ENCODE assay signal across 8 cellular contexts in the genomic region with DNA sequence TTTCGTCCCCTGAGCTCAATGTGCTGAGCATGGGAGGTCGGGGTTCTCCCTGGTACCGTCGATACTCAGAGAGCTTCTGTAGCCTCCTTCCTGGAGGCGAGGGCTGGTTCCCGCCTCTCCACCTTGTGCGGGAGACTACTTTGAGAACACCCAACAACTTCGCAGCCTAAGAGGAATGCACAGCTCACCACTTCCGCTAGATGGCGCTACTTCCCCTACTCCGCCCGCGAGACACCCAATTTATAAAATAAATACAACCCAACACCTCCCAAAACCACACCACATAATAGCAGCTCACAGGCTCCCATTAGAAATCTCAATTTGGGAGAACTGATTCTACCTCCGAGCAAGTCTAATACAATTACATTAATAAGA. TPM values are rescaled to one million over a fixed set of nuclear protein-coding genes. Genes with fewer than 3 reads are reported as not detected.
A peak's percentile ranks its signal among the peaks of the same experiment; 100 is the strongest.
DNase-seq lines count a peak whose midpoint lies in the region; ATAC-seq and TF ChIP-seq lines count a peak whose summit lies in the region.

No MANE protein-coding gene starts in this region.

- H3K27ac ChIP-seq in lung (ENCODE audit: low read depth in 1 of 2, low read length in 1 of 2), result no peak overlapping the region

- peaks cover 0 to 8% of the 10 kb centered on the region in 2 donors for H3K4me1 ChIP-seq in lung (ENCODE audit: control insufficient read depth in 2 of 2, insufficient read depth in 2 of 2, low read length in 2 of 2)

- peak; percentile 79 for DNase-seq in GM10248 (ENCODE audit: extremely low spot score)
- peak; percentile 76 for DNase-seq in NCI-H2227 (lab: John Stamatoyannopoulos, UW; ENCODE audit: unreplicated experiment)
- DNase-seq in activated CD4-positive, alpha-beta T cell treated with anti-CD3 and anti-CD28 coated beads, Interleukin-2, amount 50 U/mL, for 48 hours, result peak; percentile 72 to 78
- peak; percentile 34 for DNase-seq in effector CD8-positive, alpha-beta T cell (lab: John Stamatoyannopoulos, UW)
- peak; percentile 75 for DNase-seq in lung (ENCODE audit: low spot score)
- DNase-seq in stimulated activated CD4-positive, alpha-beta T cell treated with anti-CD3 and anti-CD28 coated beads, TNF-alpha, amount 100 ng/mL, for 48 hours (ENCODE audit: low read depth in 3 of 3), result peak; percentile 45 to 59 (median 47)

- ATAC-seq in HG02885 (IDR thresholded peaks at IDR 0.05; ENCODE audit: poor library complexity, unreplicated experiment), result peak; percentile 59
- ATAC-seq in lung (ENCODE audit: insufficient read depth, low FRiP score), result peak; percentile 80
- ATAC-seq in HG02763 (IDR thresholded peaks at IDR 0.05; ENCODE audit: unreplicated experiment), result no peak

- no peak overlapping the region for H3K4me3 ChIP-seq in lung

- H3K36me3 ChIP-seq in lung (ENCODE audit: control insufficient read depth in 2 of 2, insufficient read depth in 2 of 2, low read length in 2 of 2), result no peaks in the 10 kb centered on the region

- WGBS in lung, 2 donors, result 1 to 2% methylated on average over 14 of the region's 14 CpGs

- CTCF ChIA-PET in GM10248 (lab: Yijun Ruan, JAX), result interaction anchor here (0.6 to 2.5 kb wide), 31 partner anchors 10 to 1229 kb away, joined by 3 to 27 read pairs (median 4); no protein-coding TSS in a partner anchor

- no peaks in the 10 kb centered on the region for H3K27me3 ChIP-seq in lung (ENCODE audit: control insufficient read depth, insufficient read depth)

- TF ChIP-seq CTCF in GM10248 (IDR thresholded peaks at IDR 0.05; ENCODE audit: control extremely low read depth, extremely low read depth, low read depth, missing control alignments) (peak; percentile 83), lung (IDR thresholded peaks at IDR 0.05; ENCODE audit: control extremely low read depth, extremely low read depth) (peak; percentile 84)

- H3K9me3 ChIP-seq in lung (ENCODE audit: control insufficient read depth in 2 of 2, insufficient read depth in 1 of 2, low read length in 1 of 2), result peaks cover 0 to 2% of the 10 kb centered on the region in 2 donors

- POLR2A ChIA-PET in GM10248 (lab: Yijun Ruan, JAX), result no interaction called here

RNA-seq across cellular contexts. Expression of a gene that starts 1.2 kb away (rescaled TPM):
- 10 to 100 TPM in 1 of 2 donors, 1 to 10 TPM in 1; 6.6 to 11.3 TPM for total RNA-seq in lung
- polyA plus RNA-seq in lung, result 1 to 10 TPM; 2.3 to 3.4 TPM
